ENCODE assay signal across 9 cellular contexts in the genomic region with DNA sequence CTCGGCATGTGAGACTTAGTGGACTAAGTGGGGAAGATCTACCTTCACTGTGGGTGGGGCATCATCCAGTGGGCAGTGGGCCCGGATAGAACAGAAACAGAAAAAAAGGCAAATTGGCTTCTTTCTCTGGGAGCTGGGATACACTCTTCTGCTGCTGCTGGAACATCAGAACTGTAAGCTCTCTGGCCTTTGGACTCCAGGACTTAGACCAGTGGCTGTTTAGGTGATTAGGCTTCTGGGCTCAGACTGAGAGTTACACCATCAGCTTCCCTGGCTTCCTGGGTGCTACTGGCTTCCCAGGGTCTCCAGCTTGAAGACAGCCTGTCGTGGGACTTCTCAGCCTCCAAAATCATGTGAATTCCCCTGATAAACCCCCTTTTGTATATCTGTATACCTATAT.
"Had no signal": no experiment of that assay in that cellular context is flagged by ENCODE, and none has a peak within 500 bp of the region (broad histone marks: within the 10 kb centered on the region; RNA-seq: fewer than 3 reads in every experiment).

No MANE protein-coding gene starts in this region.

- DNase-seq: GOT3, H7, HFFc6, IMR-90, KG1 had no signal

- H3K4me1 ChIP-seq: HAP-1 had no signal

- H3K9me3 ChIP-seq: HAP-1 had no signal

- ATAC-seq: HCT116, K562 had no signal

- H3K36me3 ChIP-seq: HAP-1 had no signal

- H3K27ac Mint-ChIP-seq: HFFc6 had no signal

- FAIRE-seq: K562 had no signal

- H3K4me3 Mint-ChIP-seq: HFFc6 had no signal

- H3K27ac ChIP-seq: HL-60 had no signal

- H3K4me3 ChIP-seq: HAP-1, K562 had no signal
